In the genomic region with DNA sequence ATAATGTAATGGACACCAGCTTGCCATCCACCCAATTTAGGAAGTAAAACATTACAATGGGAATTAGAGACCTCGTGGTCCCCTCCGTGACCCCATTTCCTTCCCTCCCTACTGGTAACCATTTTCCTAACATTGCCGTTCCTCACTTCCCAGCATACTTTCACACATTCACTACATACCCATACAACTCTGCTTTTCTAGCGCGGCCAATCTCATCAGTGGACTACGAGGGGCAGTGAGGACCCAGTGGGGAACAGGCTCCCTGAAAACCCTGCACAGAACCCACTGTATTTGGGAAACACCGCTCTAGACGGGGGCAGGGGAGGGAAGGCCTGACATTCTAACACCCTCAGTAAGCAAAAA, we compare ENCODE assay signal across 8 cellular contexts. TPM values are rescaled to one million over a fixed set of nuclear protein-coding genes. Genes with fewer than 3 reads are reported as not detected.
DNase-seq lines count a peak whose midpoint lies in the region; ATAC-seq and TF ChIP-seq lines count a peak whose summit lies in the region.

No MANE protein-coding gene starts in this region.

- H3K27me3 ChIP-seq in BE2C: no peaks in the 10 kb centered on the region
- no peaks in the 10 kb centered on the region for H3K27me3 ChIP-seq in muscle layer of colon (ENCODE audit: control insufficient read depth in 1 of 2, insufficient read depth in 2 of 2, low read length in 2 of 2)

- no peak for DNase-seq in BE2C
- DNase-seq in NCI-H2227 treated with DMSO at 0.1 percent for 48 hours (lab: John Stamatoyannopoulos, UW): peak; percentile 46
- peak; percentile 31 to 51 for DNase-seq in dermis microvascular lymphatic vessel endothelial cell (ENCODE audit: low read depth in 2 of 2)
- no peak for DNase-seq in AG08395 (ENCODE audit: low spot score)
- DNase-seq in AG20443 (ENCODE audit: low spot score): no peak
- DNase-seq in T-helper 9 cell: no peak

- H3K36me3 ChIP-seq in BE2C (no peaks in the 10 kb centered on the region), muscle layer of colon (ENCODE audit: insufficient read depth, low read length) (peaks cover 11% of the 10 kb centered on the region)

- H3K9me3 ChIP-seq in BE2C (no peaks in the 10 kb centered on the region), muscle layer of colon (ENCODE audit: low read length) (no peaks in the 10 kb centered on the region)

- peak overlapping the region; percentile 77 for H3K9ac ChIP-seq in muscle layer of colon (ENCODE audit: low read length)

- ATAC-seq in GM19397 (IDR thresholded peaks at IDR 0.05; ENCODE audit: unreplicated experiment): peak; percentile 3

- TF ChIP-seq CTCF in BE2C (IDR thresholded peaks at IDR 0.05; ENCODE audit: low read depth, low read length): no peak

- no peaks in the 10 kb centered on the region for H3K4me1 ChIP-seq in BE2C
- H3K4me1 ChIP-seq in muscle layer of colon (ENCODE audit: insufficient read depth, low read length): peaks cover 18% of the 10 kb centered on the region

- peak overlapping the region; percentile 84 for H3K4me3 ChIP-seq in BE2C (ENCODE audit: low read depth, low read length)
- H3K4me3 ChIP-seq in muscle layer of colon (ENCODE audit: low read depth in 1 of 2, low read length in 2 of 2): peak overlapping the region; percentile 60 to 91

- peak overlapping the region; percentile 77 for H3K27ac ChIP-seq in muscle layer of colon (ENCODE audit: low read depth, low read length)

RNA-seq across cellular contexts. Expression of a gene that starts 1.1 kb away (rescaled TPM):
- polyA plus RNA-seq in BE2C (2012; ENCODE audit: insufficient read depth, insufficient read length, low read depth): 11.2 TPM
- total RNA-seq in dermis microvascular lymphatic vessel endothelial cell: 19.3 and 20.7 TPM in 2 replicates

RNA-seq across cellular contexts. Expression of a gene that starts 53.9 kb away (rescaled TPM):
- polyA plus RNA-seq in BE2C (2012; ENCODE audit: insufficient read depth, insufficient read length, low read depth): 14.8 TPM
- total RNA-seq in dermis microvascular lymphatic vessel endothelial cell: 27.6 and 33.8 TPM in 2 replicates

Comparison
In these comparisons a context has a peak if more than half of its experiments do, and no peak if none do; other contexts are left out.
1. DNase-seq: peak in NCI-H2227 treated with DMSO at 0.1 percent for 48 hours (single experiment) and dermis microvascular lymphatic vessel endothelial cell (2 of 2); none in BE2C (single experiment), AG08395 (single experiment), AG20443 (single experiment) and T-helper 9 cell (single experiment).